24 cellular contexts compared by ENCODE assay signal in genomic region chr17:4896332-4897197, GRCh38. TPM values are rescaled to one million over a fixed set of nuclear protein-coding genes. Genes with fewer than 3 reads are reported as not detected.
DNase-seq lines count a peak whose midpoint lies in the region; ATAC-seq, FAIRE-seq and TF ChIP-seq lines count a peak whose summit lies in the region.
"Had no signal": no experiment of that assay in that cellular context is flagged by ENCODE, and none has a peak within 500 bp of the region (broad histone marks: within the 10 kb centered on the region; RNA-seq: fewer than 3 reads in every experiment).

No MANE protein-coding gene starts in this region.

- H4K8ac ChIP-seq in IMR-90 (ENCODE audit: low read depth in 2 of 2, low read length in 2 of 2) (no peak overlapping the region), H1 (ENCODE audit: extremely low read depth, insufficient read depth, low read length) (peak overlapping the region; percentile 54), neuronal stem cell (ENCODE audit: low read depth, low read length) (peak overlapping the region; percentile 82)

- H4K20me1 ChIP-seq in IMR-90 (ENCODE audit: insufficient read depth, low read length) (no peaks in the 10 kb centered on the region; the same call in 1 of the 2 replicates), H1 (replicated peaks in 1 of 2; ENCODE audit: control insufficient read depth in 1 of 2, insufficient read depth in 2 of 2, low read length in 2 of 2) (peaks cover 0 to 10% of the 10 kb centered on the region in 2 experiments)

- ATAC-seq in left cardiac atrium: no peak
- ATAC-seq in IMR-90 (ENCODE audit: low read depth): no peak
- ATAC-seq in GM18909 (IDR thresholded peaks at IDR 0.05; ENCODE audit: poor library complexity, unreplicated experiment): no peak

- TF ChIP-seq RAD21 in IMR-90 (IDR thresholded peaks at IDR 0.05; ENCODE audit: low read length) (no peak), H1 (IDR thresholded peaks at IDR 0.05 in 1 of 2, conservative IDR thresholded peaks at IDR 0.05 in 1 of 2; ENCODE audit: low read depth in 2 of 2, low read length in 2 of 2) (no peak)

- H2BK12ac ChIP-seq in H1 (ENCODE audit: low read depth, low read length) (no peak overlapping the region), neuronal stem cell (ENCODE audit: low read length) (peak overlapping the region; percentile 22)

- CTCF ChIA-PET in IMR-90 (lab: Yijun Ruan, JAX) (interaction anchor here (1.5 kb wide), 1 partner anchor 107 kb away, joined by 5 read pairs; no protein-coding TSS in a partner anchor), H1 (lab: Charles Lee; ENCODE audit: partially characterized antibody) (interaction anchor here (0.6 to 3.2 kb wide), 24 partner anchors 9 to 328 kb away, joined by 3 to 17 read pairs (median 3); partner anchors contain the start of genes GLTPD2 and PLD2)

- no peak for FAIRE-seq in H1 (lab: Jason Lieb, UNC)

- dilution Hi-C loops in IMR-90 (cut with HindIII; ENCODE audit: low sequenced_read_pairs, unreplicated experiment): no loop called here

- intact Hi-C loops in left cardiac atrium (cut with DNase I) (no loop called here), IMR-90 (cut with micrococcal nuclease) (no loop called here)

- H3K56ac ChIP-seq in IMR-90 (ENCODE audit: extremely low read depth, insufficient read depth, low read length) (no peak overlapping the region), H1 (replicated peaks; ENCODE audit: insufficient read length, low read depth, low read length) (no peak overlapping the region)

- H3K79me2 ChIP-seq in H1 (ENCODE audit: control insufficient read depth in 1 of 2, insufficient read depth in 2 of 2, low read length in 2 of 2): no peaks in the 10 kb centered on the region

- no peak overlapping the region for H2BK20ac ChIP-seq in IMR-90 (ENCODE audit: low read depth, low read length)
- H2BK20ac ChIP-seq in H1 (ENCODE audit: low read length): no peak overlapping the region

- H3K23me2 ChIP-seq in H1 (ENCODE audit: low read depth, low read length): peaks cover 3% of the 10 kb centered on the region; the same call in 1 of the 2 replicates

- BruUV-seq in IMR-90 (replicated peaks; lab: Mats Ljungman, UMichigan): TSS peak; percentile 82

- H3K9me3 ChIP-seq in right atrium auricular region (no peaks in the 10 kb centered on the region), IMR-90 (ENCODE audit: control insufficient read depth, insufficient read depth, low read length) (no peaks in the 10 kb centered on the region; the same call in 1 of the 2 replicates), H1 (ENCODE audit: insufficient read depth in 2 of 2, low read depth in 1 of 2, low read length in 1 of 2) (no peaks in the 10 kb centered on the region), neuronal stem cell (replicated peaks in 1 of 2; ENCODE audit: control insufficient read depth in 2 of 2, insufficient read depth in 1 of 2, low read depth in 1 of 2, low read length in 2 of 2) (no peaks in the 10 kb centered on the region)
- H3K9me3 ChIP-seq: Caco-2 had no signal

- H3K9ac ChIP-seq in IMR-90 (ENCODE audit: low read depth, low read length) (no peak overlapping the region), H1 (replicated peaks in 1 of 4; ENCODE audit: extremely low read depth in 1 of 4, low read depth in 3 of 4, low read length in 3 of 4) (no peak overlapping the region), neuronal stem cell (ENCODE audit: low read depth, low read length, poor library complexity) (peak overlapping the region; percentile 60)

- no peak for TF ChIP-seq EP300 in H1 (IDR thresholded peaks at IDR 0.05; ENCODE audit: borderline replicate concordance in 1 of 2, low read depth in 2 of 2, low read length in 2 of 2)

- no peak overlapping the region for H2BK120ac ChIP-seq in IMR-90 (ENCODE audit: low read depth, low read length)
- H2BK120ac ChIP-seq in H1 (replicated peaks; ENCODE audit: low read depth, low read length): no peak overlapping the region
- H2BK120ac ChIP-seq in neuronal stem cell (ENCODE audit: low read depth, low read length): no peak overlapping the region

- H2BK5ac ChIP-seq in IMR-90 (ENCODE audit: low read depth, low read length, poor library complexity, severe bottlenecking): no peak overlapping the region
- no peak overlapping the region; the same call in 1 of the 2 replicates for H2BK5ac ChIP-seq in H1 (ENCODE audit: low read depth, low read length)
- H2BK5ac ChIP-seq in neuronal stem cell (ENCODE audit: low read length): no peak overlapping the region

- peaks cover 60% of the 10 kb centered on the region for H3K36me3 ChIP-seq in right atrium auricular region
- H3K36me3 ChIP-seq in IMR-90 (ENCODE audit: control insufficient read depth, insufficient read depth, low read length): peaks cover 50% of the 10 kb centered on the region
- peaks cover 7 to 24% (median 20%) of the 10 kb centered on the region in 4 experiments for H3K36me3 ChIP-seq in H1 (ENCODE audit: control insufficient read depth in 2 of 4, insufficient read depth in 4 of 4, low read length in 3 of 4)
- H3K36me3 ChIP-seq in neuronal stem cell (replicated peaks in 1 of 2; ENCODE audit: control insufficient read depth in 2 of 2, insufficient read depth in 2 of 2, low read length in 2 of 2): peaks cover 37 to 77% of the 10 kb centered on the region in 2 donors

- H4K5ac ChIP-seq in IMR-90 (ENCODE audit: low read depth, low read length) (no peak overlapping the region), H1 (ENCODE audit: insufficient read length, low read depth, low read length) (no peak overlapping the region)

- H3K79me1 ChIP-seq in IMR-90 (ENCODE audit: low read depth in 1 of 2, low read length in 2 of 2) (no peaks in the 10 kb centered on the region), H1 (ENCODE audit: low read depth, low read length) (no peaks in the 10 kb centered on the region; the same call in 1 of the 2 replicates), neuronal stem cell (ENCODE audit: low read depth, low read length) (peaks cover 6% of the 10 kb centered on the region)

- DNase-seq in left cardiac atrium: peak; percentile 19
- no peak for DNase-seq in right atrium auricular region (ENCODE audit: low spot score)
- DNase-seq in IMR-90: no peak
- no peak for DNase-seq in H1 (ENCODE audit: low read depth in 1 of 2, low spot score in 2 of 2)
- no peak for DNase-seq in neuronal stem cell (ENCODE audit: low spot score)
- DNase-seq in NCI-H510A (lab: John Stamatoyannopoulos, UW): no peak
- DNase-seq in GM20000 (ENCODE audit: low spot score): no peak
- DNase-seq: Caco-2; CD4-positive, CD25-positive, alpha-beta regulatory T cell; DMS153; GDM1; GOT3; NCI-H1417; NCI-H1930; NCI-H2171; NCI-H446; NCI-H69; NK-92 treated with Interleukin-12 subunit alpha and Interleukin-12 subunit beta, amount 100 ng/mL, for 24 hours; RPMI8226 had no signal

- no peaks in the 10 kb centered on the region for H3K27me3 ChIP-seq in right atrium auricular region
- H3K27me3 ChIP-seq in IMR-90 (ENCODE audit: control insufficient read depth, insufficient read depth, low read length): no peaks in the 10 kb centered on the region
- H3K27me3 ChIP-seq in H1 (replicated peaks in 1 of 4; ENCODE audit: control insufficient read depth in 3 of 4, extremely low read depth in 1 of 4, insufficient read depth in 3 of 4, low read length in 3 of 4): no peaks in the 10 kb centered on the region
- peaks cover 0 to 3% (median 0%) of the 10 kb centered on the region in 3 experiments for H3K27me3 ChIP-seq in neuronal stem cell (ENCODE audit: control insufficient read depth in 3 of 3, insufficient read depth in 3 of 3, low read depth in 1 of 3, low read length in 3 of 3)

- in situ Hi-C loops in IMR-90 (cut with MboI; ENCODE audit: low sequenced_read_pairs): no loop called here

- no peak overlapping the region for H3K4me2 ChIP-seq in IMR-90 (ENCODE audit: low read depth, low read length)
- H3K4me2 ChIP-seq in H1 (ENCODE audit: insufficient read depth in 1 of 2, low read depth in 2 of 2, low read length in 2 of 2): no peak overlapping the region
- H3K4me2 ChIP-seq in neuronal stem cell (ENCODE audit: insufficient read depth, low read length, poor library complexity, severe bottlenecking): no peak overlapping the region

- TF ChIP-seq CTCF in right atrium auricular region (IDR thresholded peaks at IDR 0.05) (no peak), IMR-90 (conservative IDR thresholded peaks at IDR 0.05; ENCODE audit: low read depth, low read length) (no peak), H1 (IDR thresholded peaks at IDR 0.05; ENCODE audit: control extremely low read depth in 1 of 3, insufficient read depth in 1 of 3, low read depth in 1 of 3, low read length in 3 of 3) (no peak), GM20000 (IDR thresholded peaks at IDR 0.05; ENCODE audit: extremely low read depth, missing control alignments) (no peak)

- H3K23ac ChIP-seq in IMR-90 (ENCODE audit: low read depth, low read length) (no peak overlapping the region), H1 (ENCODE audit: insufficient read length) (no peak overlapping the region), neuronal stem cell (ENCODE audit: low read depth, low read length, poor library complexity) (peak overlapping the region; percentile 55)

- H3K4me3 ChIP-seq in right atrium auricular region: no peak overlapping the region
- H3K4me3 ChIP-seq in IMR-90 (ENCODE audit: insufficient read depth, low read depth, low read length): no peak overlapping the region
- no peak overlapping the region for H3K4me3 ChIP-seq in H1 (ENCODE audit: extremely low read depth in 1 of 4, insufficient read depth in 2 of 4, low read depth in 3 of 4, low read length in 4 of 4)
- no peak overlapping the region for H3K4me3 ChIP-seq in neuronal stem cell (ENCODE audit: low read length in 2 of 2)

- no peak for TF ChIP-seq POLR2A in IMR-90 (IDR thresholded peaks at IDR 0.05; ENCODE audit: low read depth, low read length)
- no peak for TF ChIP-seq POLR2A in H1 (IDR thresholded peaks at IDR 0.05; ENCODE audit: control extremely low read depth in 1 of 2, low read depth in 2 of 2, low read length in 2 of 2)

- peaks cover 0 to 33% of the 10 kb centered on the region in 2 donors for H3K4me1 ChIP-seq in right atrium auricular region
- no peaks in the 10 kb centered on the region for H3K4me1 ChIP-seq in IMR-90 (ENCODE audit: control insufficient read depth, insufficient read depth, low read length)
- peaks cover 0 to 9% (median 3%) of the 10 kb centered on the region in 4 experiments; a peak in 5 of 7 replicates for H3K4me1 ChIP-seq in H1 (replicated peaks in 1 of 4; ENCODE audit: control insufficient read depth in 3 of 4, insufficient read depth in 4 of 4, low read length in 3 of 4)
- H3K4me1 ChIP-seq in neuronal stem cell (ENCODE audit: control insufficient read depth in 2 of 2, insufficient read depth in 1 of 2, low read depth in 1 of 2, low read length in 2 of 2): no peaks in the 10 kb centered on the region
- H3K4me1 ChIP-seq: Caco-2 had no signal

- H2AK9ac ChIP-seq in IMR-90 (replicated peaks; ENCODE audit: low read depth, low read length, poor library complexity): no peak overlapping the region

- H2AFZ ChIP-seq in IMR-90 (replicated peaks; ENCODE audit: low read length, poor library complexity) (no peak overlapping the region), H1 (ENCODE audit: low read length) (no peak overlapping the region), neuronal stem cell (ENCODE audit: low read length) (no peak overlapping the region)

- H3K18ac ChIP-seq in IMR-90 (ENCODE audit: low read depth, low read length) (no peak overlapping the region), H1 (ENCODE audit: extremely low read depth, low read length) (no peak overlapping the region), neuronal stem cell (ENCODE audit: low read length) (no peak overlapping the region)

- POLR2A ChIA-PET in IMR-90 (lab: Charles Lee; ENCODE audit: unreplicated experiment) (no interaction called here), H1 (lab: Charles Lee; ENCODE audit: partially characterized antibody) (interaction anchor here (0.5 to 2.1 kb wide), 11 partner anchors 12 to 303 kb away, joined by 3 to 5 read pairs (median 3); partner anchors contain the start of genes PELP1 and SPAG7)

- no peak overlapping the region for H2BK15ac ChIP-seq in IMR-90 (ENCODE audit: low read depth, low read length)
- H2BK15ac ChIP-seq in H1 (ENCODE audit: low read length): no peak overlapping the region
- no peak overlapping the region for H2BK15ac ChIP-seq in neuronal stem cell (ENCODE audit: low read length)

- H2AK5ac ChIP-seq in IMR-90 (ENCODE audit: low read depth, low read length) (no peak overlapping the region), H1 (ENCODE audit: low read depth, low read length) (no peak overlapping the region), neuronal stem cell (ENCODE audit: low read depth, low read length) (no peak overlapping the region)

- WGBS in IMR-90 (ENCODE audit: extremely low coverage in 2 of 2, insufficient read length in 1 of 2), 2 experiments: 93% methylated on average over 3 of the region's 27 CpGs; no CpG with 5 or more reads in 1 of the 2 experiments
- 92% methylated on average over 17 of the region's 27 CpGs; no CpG with 5 or more reads in 1 of the 2 experiments for WGBS in H1 (ENCODE audit: extremely low coverage in 1 of 2, insufficient coverage in 1 of 2, insufficient read length in 1 of 2, insufficient replicate concordance in 2 of 2, low coverage in 1 of 2, low lambda C conversion rate in 2 of 2, missing lambda C conversion rate in 1 of 2), 2 experiments
- no CpG with 5 or more reads among the region's 27 CpGs for WGBS in neuronal stem cell (ENCODE audit: extremely low coverage in 2 of 2, insufficient read length in 2 of 2, insufficient replicate concordance in 1 of 2), 2 donors

- H4K91ac ChIP-seq in IMR-90 (ENCODE audit: insufficient read depth, low read depth, low read length) (no peak overlapping the region), H1 (replicated peaks; ENCODE audit: insufficient read length, low read length) (no peak overlapping the region), neuronal stem cell (ENCODE audit: low read depth, low read length, poor library complexity) (no peak overlapping the region)

- H3K9me1 ChIP-seq in IMR-90 (ENCODE audit: insufficient read depth, low read length): no peaks in the 10 kb centered on the region

- H3K4ac ChIP-seq in IMR-90 (ENCODE audit: low read depth, low read length): no peak overlapping the region
- H3K4ac ChIP-seq in H1 (replicated peaks; ENCODE audit: insufficient read length, low read depth, low read length): no peak overlapping the region
- no peak overlapping the region for H3K4ac ChIP-seq in neuronal stem cell (ENCODE audit: low read length)

- H3K14ac ChIP-seq in IMR-90 (replicated peaks; ENCODE audit: low read depth, low read length) (no peak overlapping the region), H1 (ENCODE audit: insufficient read length) (no peak overlapping the region), neuronal stem cell (ENCODE audit: low read length) (no peak overlapping the region)

- H3K27ac ChIP-seq in right atrium auricular region (no peak overlapping the region), IMR-90 (ENCODE audit: insufficient read depth, low read length) (no peak overlapping the region), H1 (ENCODE audit: low read depth, low read length) (0 out of 2 replicates have a peak overlapping the region, but pooled peaks have one; percentile 55), neuronal stem cell (replicated peaks; ENCODE audit: low read length) (no peak overlapping the region)
- H3K27ac ChIP-seq: HL-60 had no signal

RNA-seq across cellular contexts. Expression of gene C17orf107, which starts 2.8 kb away (rescaled TPM):
- total RNA-seq in left cardiac atrium: 1 to 10 TPM; 1.3 to 2.3 TPM
- total RNA-seq in right atrium auricular region: 1 to 10 TPM; 1.7 to 4.2 TPM
- total RNA-seq in IMR-90 (2012; rRNA removed): 0.54 and 0.56 TPM in 2 replicates
- 0.82 and 1.3 TPM in 2 replicates for polyA plus RNA-seq in IMR-90 (2012; rRNA removed)
- polyA plus RNA-seq in IMR-90 (2012; cell fraction: cytosol; rRNA removed): 0.35 and 1.2 TPM in 2 replicates
- polyA plus RNA-seq in IMR-90 (2012; cell fraction: nucleus; rRNA removed; ENCODE audit: low replicate concordance): 0.92 and 1.2 TPM in 2 replicates
- total RNA-seq in H1 (2021; fragmentation: NEBNext Ultra II Directional; extraction: Animal tissue kit (Norgen Biotek cat#: 25700)): 0.38 and 0.39 TPM in 2 replicates
- polyA plus RNA-seq in H1 (2011; rRNA removed): 0.45 and 0.67 TPM in 2 replicates
- polyA plus RNA-seq in H1 (2011; cell fraction: cytosol; rRNA removed): 0.45 TPM
- polyA plus RNA-seq in H1 (2011; cell fraction: nucleus; rRNA removed): 1.1 TPM
- polyA plus RNA-seq in H1 (2012, experiment 1 of 2): 0.48 to 0.87 TPM (median 0.69 TPM) in 4 replicates
- 0.34 TPM for polyA plus RNA-seq in H1 (2012, experiment 2 of 2)
- polyA plus RNA-seq in H1 (2013, experiment 1 of 2): 0.45 TPM
- polyA plus RNA-seq in H1 (2013, experiment 2 of 2): 0.35 TPM
- polyA minus RNA-seq in H1 (2011; rRNA and poly(A)+ RNA removed): 0.24 and 0.38 TPM in 2 replicates
- 0.95 TPM for polyA minus RNA-seq in H1 (2011; cell fraction: cytosol; rRNA and poly(A)+ RNA removed)
- 1.2 TPM for polyA minus RNA-seq in H1 (2011; cell fraction: nucleus; rRNA and poly(A)+ RNA removed)
- polyA plus RNA-seq in neuronal stem cell (2013, experiment 1 of 2): 0.32 TPM
- polyA plus RNA-seq in neuronal stem cell (2013, experiment 2 of 2): 0.28 TPM

RNA-seq across cellular contexts. Expression of gene CHRNE, which starts 6.3 kb away (rescaled TPM):
- total RNA-seq in left cardiac atrium (100 to 1,000 TPM in 1 of 2 donors, 10 to 100 TPM in 1; 36.8 to 118 TPM), right atrium auricular region (100 to 1,000 TPM in 1 of 2 donors, 10 to 100 TPM in 1; 49.3 to 167 TPM), IMR-90 (2012; rRNA removed) (under 0.01 TPM in 2 replicates)
- polyA plus RNA-seq in IMR-90 (2012; rRNA removed) (0.21 and 0.24 TPM in 2 replicates), H1 (2011; rRNA removed) (0.33 and 0.63 TPM in 2 replicates)
- 0.06 and 0.31 TPM in 2 replicates for polyA plus RNA-seq in IMR-90 (2012; cell fraction: cytosol; rRNA removed)
- polyA plus RNA-seq in IMR-90 (2012; cell fraction: nucleus; rRNA removed; ENCODE audit: low replicate concordance): 1.4 and 1.7 TPM in 2 replicates
- 0.15 and 0.40 TPM in 2 replicates for total RNA-seq in H1 (2021; fragmentation: NEBNext Ultra II Directional; extraction: Animal tissue kit (Norgen Biotek cat#: 25700))
- 0.27 TPM for polyA plus RNA-seq in H1 (2011; cell fraction: cytosol; rRNA removed)
- polyA plus RNA-seq in H1 (2011; cell fraction: nucleus; rRNA removed): 0.71 TPM
- 0.25 to 0.61 TPM (median 0.35 TPM) in 4 replicates for polyA plus RNA-seq in H1 (2012, experiment 1 of 2)
- 0.31 TPM for polyA plus RNA-seq in H1 (2012, experiment 2 of 2)
- polyA plus RNA-seq in H1 (2013, experiment 1 of 2): 0.14 TPM
- polyA plus RNA-seq in H1 (2013, experiment 2 of 2): 0.17 TPM
- 0.32 and 0.35 TPM in 2 replicates for polyA minus RNA-seq in H1 (2011; rRNA and poly(A)+ RNA removed)
- 0.66 TPM for polyA minus RNA-seq in H1 (2011; cell fraction: cytosol; rRNA and poly(A)+ RNA removed)
- polyA minus RNA-seq in H1 (2011; cell fraction: nucleus; rRNA and poly(A)+ RNA removed): 0.50 TPM
- 0.17 TPM for polyA plus RNA-seq in neuronal stem cell (2013, experiment 1 of 2)
- polyA plus RNA-seq in neuronal stem cell (2013, experiment 2 of 2): 0.12 TPM
- total RNA-seq: Caco-2, HT1080 had no signal

RNA-seq across cellular contexts. Expression of gene GP1BA, which starts 35.5 kb away (rescaled TPM):
- total RNA-seq in left cardiac atrium (under 1 TPM; 0.13 to 0.15 TPM), right atrium auricular region (not detected), IMR-90 (2012; rRNA removed) (not detected in 2 replicates)
- polyA plus RNA-seq in IMR-90 (2012; rRNA removed) (not detected in 2 replicates), H1 (2011; rRNA removed) (not detected in 2 replicates)
- 0.03 TPM in 1 of 2 replicates, not detected in the other for polyA plus RNA-seq in IMR-90 (2012; cell fraction: cytosol; rRNA removed)
- polyA plus RNA-seq in IMR-90 (2012; cell fraction: nucleus; rRNA removed; ENCODE audit: low replicate concordance): not detected in 2 replicates
- total RNA-seq in H1 (2021; fragmentation: NEBNext Ultra II Directional; extraction: Animal tissue kit (Norgen Biotek cat#: 25700)): not detected in 2 replicates
- not detected for polyA plus RNA-seq in H1 (2011; cell fraction: cytosol; rRNA removed)
- polyA plus RNA-seq in H1 (2011; cell fraction: nucleus; rRNA removed): not detected
- polyA plus RNA-seq in H1 (2012, experiment 1 of 2): 1.6 to 3.1 TPM (median 2.6 TPM) in 4 replicates
- polyA plus RNA-seq in H1 (2012, experiment 2 of 2): 1.2 TPM
- polyA plus RNA-seq in H1 (2013, experiment 1 of 2): not detected
- polyA plus RNA-seq in H1 (2013, experiment 2 of 2): not detected
- not detected in 2 replicates for polyA minus RNA-seq in H1 (2011; rRNA and poly(A)+ RNA removed)
- polyA minus RNA-seq in H1 (2011; cell fraction: cytosol; rRNA and poly(A)+ RNA removed): not detected
- polyA minus RNA-seq in H1 (2011; cell fraction: nucleus; rRNA and poly(A)+ RNA removed): not detected
- not detected for polyA plus RNA-seq in neuronal stem cell (2013, experiment 1 of 2)
- not detected for polyA plus RNA-seq in neuronal stem cell (2013, experiment 2 of 2)
- total RNA-seq: B cell, Caco-2, HT1080, OCI-LY7 had no signal

RNA-seq across cellular contexts. Expression of gene SLC25A11, which starts 43.3 kb away (rescaled TPM):
- total RNA-seq in left cardiac atrium (100 to 1,000 TPM; 166 to 175 TPM), right atrium auricular region (100 to 1,000 TPM in 1 of 2 donors, 10 to 100 TPM in 1; 99.5 to 188 TPM), IMR-90 (2012; rRNA removed) (30.8 and 35.0 TPM in 2 replicates)
- polyA plus RNA-seq in IMR-90 (2012; rRNA removed) (62.2 and 68.2 TPM in 2 replicates), H1 (2011; rRNA removed) (97.0 and 136 TPM in 2 replicates)
- 58.3 and 80.2 TPM in 2 replicates for polyA plus RNA-seq in IMR-90 (2012; cell fraction: cytosol; rRNA removed)
- polyA plus RNA-seq in IMR-90 (2012; cell fraction: nucleus; rRNA removed; ENCODE audit: low replicate concordance): 29.2 and 53.6 TPM in 2 replicates
- total RNA-seq in H1 (2021; fragmentation: NEBNext Ultra II Directional; extraction: Animal tissue kit (Norgen Biotek cat#: 25700)): 55.9 and 65.2 TPM in 2 replicates
- 79.9 TPM for polyA plus RNA-seq in H1 (2011; cell fraction: cytosol; rRNA removed)
- polyA plus RNA-seq in H1 (2011; cell fraction: nucleus; rRNA removed): 129 TPM
- polyA plus RNA-seq in H1 (2012, experiment 1 of 2): 33.7 to 73.1 TPM (median 65.0 TPM) in 4 replicates
- polyA plus RNA-seq in H1 (2012, experiment 2 of 2): 73.8 TPM
- 45.3 TPM for polyA plus RNA-seq in H1 (2013, experiment 1 of 2)
- polyA plus RNA-seq in H1 (2013, experiment 2 of 2): 46.5 TPM
- polyA minus RNA-seq in H1 (2011; rRNA and poly(A)+ RNA removed): 58.4 and 65.8 TPM in 2 replicates
- 24.7 TPM for polyA minus RNA-seq in H1 (2011; cell fraction: cytosol; rRNA and poly(A)+ RNA removed)
- 61.7 TPM for polyA minus RNA-seq in H1 (2011; cell fraction: nucleus; rRNA and poly(A)+ RNA removed)
- 44.7 TPM for polyA plus RNA-seq in neuronal stem cell (2013, experiment 1 of 2)
- 44.0 TPM for polyA plus RNA-seq in neuronal stem cell (2013, experiment 2 of 2)

RNA-seq across cellular contexts. Expression of gene RNF167, which starts 43.5 kb away (rescaled TPM):
- total RNA-seq in left cardiac atrium (10 to 100 TPM; 76.2 to 95.6 TPM), right atrium auricular region (10 to 100 TPM; 66.9 to 68.6 TPM), IMR-90 (2012; rRNA removed) (13.1 and 13.3 TPM in 2 replicates)
- polyA plus RNA-seq in IMR-90 (2012; rRNA removed) (79.5 and 83.6 TPM in 2 replicates), H1 (2011; rRNA removed) (281 and 284 TPM in 2 replicates)
- polyA plus RNA-seq in IMR-90 (2012; cell fraction: cytosol; rRNA removed): 41.9 and 55.4 TPM in 2 replicates
- polyA plus RNA-seq in IMR-90 (2012; cell fraction: nucleus; rRNA removed; ENCODE audit: low replicate concordance): 69.1 and 86.3 TPM in 2 replicates
- total RNA-seq in H1 (2021; fragmentation: NEBNext Ultra II Directional; extraction: Animal tissue kit (Norgen Biotek cat#: 25700)): 140 and 147 TPM in 2 replicates
- 157 TPM for polyA plus RNA-seq in H1 (2011; cell fraction: cytosol; rRNA removed)
- polyA plus RNA-seq in H1 (2011; cell fraction: nucleus; rRNA removed): 259 TPM
- 183 to 210 TPM (median 196 TPM) in 4 replicates for polyA plus RNA-seq in H1 (2012, experiment 1 of 2)
- 259 TPM for polyA plus RNA-seq in H1 (2012, experiment 2 of 2)
- polyA plus RNA-seq in H1 (2013, experiment 1 of 2): 230 TPM
- polyA plus RNA-seq in H1 (2013, experiment 2 of 2): 261 TPM
- polyA minus RNA-seq in H1 (2011; rRNA and poly(A)+ RNA removed): 107 and 125 TPM in 2 replicates
- polyA minus RNA-seq in H1 (2011; cell fraction: cytosol; rRNA and poly(A)+ RNA removed): 101 TPM
- 69.3 TPM for polyA minus RNA-seq in H1 (2011; cell fraction: nucleus; rRNA and poly(A)+ RNA removed)
- polyA plus RNA-seq in neuronal stem cell (2013, experiment 1 of 2): 110 TPM
- polyA plus RNA-seq in neuronal stem cell (2013, experiment 2 of 2): 109 TPM

Comparison
In these comparisons a context has a peak if more than half of its experiments do, and no peak if none do; other contexts are left out.
1. H4K8ac ChIP-seq: peak in H1 (single experiment) and neuronal stem cell (single experiment); none in IMR-90 (0 of 2).
2. RNA of gene CHRNE, which starts 6.3 kb away (total RNA-seq): 49.3 to 167 TPM in right atrium auricular region and 36.8 to 118 TPM in left cardiac atrium; 0.15 to 0.40 TPM in H1 and under 0.01 TPM in IMR-90; every median in the first group is over 10 times any median in the second.